ENCODE assay signal across 8 cellular contexts in genomic region chr5:173973614-173973969, GRCh38. TPM values are rescaled to one million over a fixed set of nuclear protein-coding genes. Genes with fewer than 3 reads are reported as not detected.
DNase-seq lines count a peak whose midpoint lies in the region; ATAC-seq, FAIRE-seq and TF ChIP-seq lines count a peak whose summit lies in the region.

No MANE protein-coding gene starts in this region.

- POLR2A ChIA-PET in A673 (lab: Charles Lee; ENCODE audit: low non-redundant PET): no interaction called here

- no peak for TF ChIP-seq POLR2A in H54 (IDR thresholded peaks at IDR 0.05; ENCODE audit: low read depth, low read length)

- H3K4me1 ChIP-seq in A673 (ENCODE audit: insufficient read depth, low read length, poor library complexity, severe bottlenecking): no peaks in the 10 kb centered on the region
- peaks cover 12% of the 10 kb centered on the region for H3K4me1 ChIP-seq in lower lobe of right lung
- H3K4me1 ChIP-seq in upper lobe of right lung: peaks cover 16% of the 10 kb centered on the region

- no peak overlapping the region for H3K27ac Mint-ChIP-seq in central memory CD8-positive, alpha-beta T cell (ENCODE audit: low read depth)

- H3K9me3 ChIP-seq in A673 (ENCODE audit: low read depth, low read length, poor library complexity, severe bottlenecking): no peaks in the 10 kb centered on the region
- H3K9me3 ChIP-seq in lower lobe of right lung: no peaks in the 10 kb centered on the region
- H3K9me3 ChIP-seq in upper lobe of right lung: no peaks in the 10 kb centered on the region

- FAIRE-seq in H54 (lab: Jason Lieb, UNC): no peak

- H3K27me3 ChIP-seq in A673 (replicated peaks; ENCODE audit: insufficient read depth, low read depth, low read length, poor library complexity) (no peaks in the 10 kb centered on the region), lower lobe of right lung (ENCODE audit: low read depth) (no peaks in the 10 kb centered on the region), upper lobe of right lung (no peaks in the 10 kb centered on the region)

- H3K36me3 ChIP-seq in A673 (ENCODE audit: insufficient read depth, low read length, poor library complexity, severe bottlenecking) (no peaks in the 10 kb centered on the region), lower lobe of right lung (no peaks in the 10 kb centered on the region), upper lobe of right lung (no peaks in the 10 kb centered on the region)

- no peak overlapping the region for H3K27ac ChIP-seq in A673 (ENCODE audit: low read depth, low read length, poor library complexity, severe bottlenecking)
- H3K27ac ChIP-seq in lower lobe of right lung: no peak overlapping the region
- peak overlapping the region; percentile 42 for H3K27ac ChIP-seq in upper lobe of right lung

- no TSS peak for BruUV-seq in A673 (replicated peaks; lab: Mats Ljungman, UMichigan)

- peak overlapping the region; percentile 45 for H3K4me3 Mint-ChIP-seq in central memory CD8-positive, alpha-beta T cell

- peak; percentile 25 for ATAC-seq in GM19043 (IDR thresholded peaks at IDR 0.05; ENCODE audit: low read depth, unreplicated experiment)
- ATAC-seq in central memory CD8-positive, alpha-beta T cell (replicated peaks; ENCODE audit: extremely low read depth, poor library complexity, severe bottlenecking): no peak
- peak; percentile 69 to 72 for ATAC-seq in lower lobe of right lung
- ATAC-seq in upper lobe of right lung: peak; percentile 67

- peaks cover 48% of the 10 kb centered on the region for H3K27me3 Mint-ChIP-seq in central memory CD8-positive, alpha-beta T cell

- H3K4me1 Mint-ChIP-seq in central memory CD8-positive, alpha-beta T cell: peaks cover 6% of the 10 kb centered on the region

- no peak for TF ChIP-seq CTCF in A673 (conservative IDR thresholded peaks at IDR 0.05; ENCODE audit: low read depth, low read length)
- TF ChIP-seq CTCF in lower lobe of right lung (IDR thresholded peaks at IDR 0.05): no peak
- TF ChIP-seq CTCF in upper lobe of right lung (IDR thresholded peaks at IDR 0.05): no peak

- H3K36me3 Mint-ChIP-seq in central memory CD8-positive, alpha-beta T cell (ENCODE audit: insufficient read depth): no peaks in the 10 kb centered on the region

- DNase-seq in A673 (ENCODE audit: low spot score) (no peak), NCI-H1105 treated with DMSO at 0.1 percent for 48 hours (lab: John Stamatoyannopoulos, UW) (peak; percentile 9), lower lobe of right lung (peak; percentile 64), upper lobe of right lung (peak; percentile 81), H54 (ENCODE audit: insufficient read length, low spot score) (no peak), D341Med (ENCODE audit: low spot score) (no peak)
- no peak for DNase-seq in central memory CD8-positive, alpha-beta T cell (ENCODE audit: low spot score in 2 of 2)

- intact Hi-C loops in A673 (cut with micrococcal nuclease; ENCODE audit: unreplicated experiment) (loop anchor here (1.0 kb wide), 1 partner anchor 354 kb away; no protein-coding TSS in a partner anchor), lower lobe of right lung (cut with DNase I) (loop anchor here (5.0 kb wide), 1 partner anchor 356 kb away; the partner anchor contains the start of gene BOD1), upper lobe of right lung (cut with DNase I) (loop anchor here (5.0 kb wide), 1 partner anchor 351 kb away; no protein-coding TSS in a partner anchor)

- no peaks in the 10 kb centered on the region for H3K9me3 Mint-ChIP-seq in central memory CD8-positive, alpha-beta T cell

- CTCF ChIA-PET in A673 (lab: Charles Lee): interaction anchor here (0.7 to 1.4 kb wide), 5 partner anchors 21 to 358 kb away, joined by 3 to 8 read pairs (median 4); no protein-coding TSS in a partner anchor

- H3K4me3 ChIP-seq in A673 (ENCODE audit: low read depth, low read length, poor library complexity, severe bottlenecking) (peak overlapping the region; percentile 31), lower lobe of right lung (peak overlapping the region; percentile 59), upper lobe of right lung (peak overlapping the region; percentile 55)

RNA-seq across cellular contexts. Expression of gene C5orf47, which starts 15.4 kb away (rescaled TPM):
- total RNA-seq in A673 (2021): not detected in 2 replicates
- total RNA-seq in lower lobe of right lung: not detected
- total RNA-seq in upper lobe of right lung: not detected

Comparison
In these comparisons a context has a peak if more than half of its experiments do, and no peak if none do; other contexts are left out.
1. DNase-seq: peak in NCI-H1105 treated with DMSO at 0.1 percent for 48 hours (single experiment), lower lobe of right lung (single experiment) and upper lobe of right lung (single experiment); none in A673 (single experiment), central memory CD8-positive, alpha-beta T cell (0 of 2), H54 (single experiment) and D341Med (single experiment).
2. Peak in every context shown above with its lines, with median percentiles within 50 percentile points of each other: H3K4me3 ChIP-seq.